In genomic region chr15:70244978-70245542, GRCh38 we compare ENCODE assay signal across 15 cellular contexts.
"Had no signal": no experiment of that assay in that cellular context is flagged by ENCODE, and none has a peak within 500 bp of the region (broad histone marks: within the 10 kb centered on the region; RNA-seq: fewer than 3 reads in every experiment).

No MANE protein-coding gene starts in this region.

- H3K9me3 ChIP-seq: ascending aorta, suprapubic skin had no signal

- H3K36me3 Mint-ChIP-seq: natural killer cell treated with Interleukin-12 subunit alpha and Interleukin-12 subunit beta and Interleukin-15 and Interleukin-18, amount 100 ng/mL, for 72 hours had no signal

- H3K4me3 ChIP-seq: ascending aorta, suprapubic skin had no signal

- H3K36me3 ChIP-seq: ascending aorta, suprapubic skin had no signal

- H3K4me1 ChIP-seq: ascending aorta had no signal

- H3K27me3 ChIP-seq: ascending aorta, suprapubic skin had no signal

- H3K27ac Mint-ChIP-seq: activated B cell treated with CpG ODN at 0.5 μM for 24 hours; activated CD4-positive, alpha-beta T cell treated with anti-CD3 and anti-CD28 coated beads, Interleukin-2, amount 10 ng/mL, durations not matched to agents 24 days and 14 days; activated naive CD8-positive, alpha-beta T cell treated with anti-CD3 and anti-CD28 coated beads, Interleukin-2, amount 50 U/mL, for 24 hours; natural killer cell treated with Interleukin-12 subunit alpha and Interleukin-12 subunit beta and Interleukin-15 and Interleukin-18, amount 100 ng/mL, for 72 hours; T-helper 1 cell treated with Interleukin-12 subunit alpha and Interleukin-12 subunit beta and Interleukin-4 antibody, amounts not matched to agents 30 μg/mL and 1 μg/mL, for 36 hours had no signal

- H3K27ac ChIP-seq: ascending aorta, suprapubic skin had no signal

- H3K4me3 Mint-ChIP-seq: activated B cell treated with CpG ODN at 0.5 μM for 24 hours; activated CD4-positive, alpha-beta T cell treated with anti-CD3 and anti-CD28 coated beads, Interleukin-2, amount 10 ng/mL, durations not matched to agents 24 days and 14 days; activated naive CD8-positive, alpha-beta T cell treated with anti-CD3 and anti-CD28 coated beads, Interleukin-2, amount 50 U/mL, for 24 hours; natural killer cell treated with Interleukin-12 subunit alpha and Interleukin-12 subunit beta and Interleukin-15 and Interleukin-18, amount 100 ng/mL, for 72 hours; T-helper 1 cell treated with Interleukin-12 subunit alpha and Interleukin-12 subunit beta and Interleukin-4 antibody, amounts not matched to agents 30 μg/mL and 1 μg/mL, for 36 hours had no signal

- ATAC-seq: activated naive CD8-positive, alpha-beta T cell treated with anti-CD3 and anti-CD28 coated beads, Interleukin-2, amount 50 U/mL, for 24 hours; left colon; stimulated activated naive CD8-positive, alpha-beta T cell treated with anti-CD3 and anti-CD28 coated beads, Interleukin-15, Interleukin-2, amounts not matched to agents 100 U/mL and 50 U/mL, for 24 hours had no signal

- H3K9me3 Mint-ChIP-seq: activated B cell treated with CpG ODN at 0.5 μM for 24 hours; activated CD4-positive, alpha-beta T cell treated with anti-CD3 and anti-CD28 coated beads, Interleukin-2, amount 10 ng/mL, durations not matched to agents 24 days and 14 days; activated naive CD8-positive, alpha-beta T cell treated with anti-CD3 and anti-CD28 coated beads, Interleukin-2, amount 50 U/mL, for 24 hours; natural killer cell treated with Interleukin-12 subunit alpha and Interleukin-12 subunit beta and Interleukin-15 and Interleukin-18, amount 100 ng/mL, for 72 hours; T-helper 1 cell treated with Interleukin-12 subunit alpha and Interleukin-12 subunit beta and Interleukin-4 antibody, amounts not matched to agents 30 μg/mL and 1 μg/mL, for 36 hours had no signal

- DNase-seq: activated B cell treated with CpG ODN at 0.5 μM for 24 hours; activated CD4-positive, alpha-beta T cell treated with anti-CD3 and anti-CD28 coated beads, Interleukin-2, amount 10 ng/mL, durations not matched to agents 24 days and 14 days; activated gamma-delta T cell; activated naive CD8-positive, alpha-beta T cell treated with anti-CD3 and anti-CD28 coated beads, Interleukin-2, amount 50 U/mL, for 24 hours; activated T-cell treated with anti-CD3 and anti-CD28 coated beads, Interleukin-2, amount 50 U/mL, for 1 hour; left colon; stimulated activated CD4-positive, alpha-beta T cell treated with anti-CD3 and anti-CD28 coated beads, Interleukin-4, amount 100 ng/mL, for 1 hour; stimulated activated CD8-positive, alpha-beta memory T cell treated with anti-CD3 and anti-CD28 coated beads, Interleukin-4, amount 100 ng/mL, for 48 hours; stimulated activated naive CD8-positive, alpha-beta T cell treated with anti-CD3 and anti-CD28 coated beads, Interleukin-15, Interleukin-2, amounts not matched to agents 100 U/mL and 50 U/mL, for 24 hours had no signal

- H3K27me3 Mint-ChIP-seq: activated B cell treated with CpG ODN at 0.5 μM for 24 hours had no signal

- FAIRE-seq: bronchial epithelial cell, TTC549 had no signal
